Comparison of ENCODE assay signal across 12 cellular contexts in the genomic region with DNA sequence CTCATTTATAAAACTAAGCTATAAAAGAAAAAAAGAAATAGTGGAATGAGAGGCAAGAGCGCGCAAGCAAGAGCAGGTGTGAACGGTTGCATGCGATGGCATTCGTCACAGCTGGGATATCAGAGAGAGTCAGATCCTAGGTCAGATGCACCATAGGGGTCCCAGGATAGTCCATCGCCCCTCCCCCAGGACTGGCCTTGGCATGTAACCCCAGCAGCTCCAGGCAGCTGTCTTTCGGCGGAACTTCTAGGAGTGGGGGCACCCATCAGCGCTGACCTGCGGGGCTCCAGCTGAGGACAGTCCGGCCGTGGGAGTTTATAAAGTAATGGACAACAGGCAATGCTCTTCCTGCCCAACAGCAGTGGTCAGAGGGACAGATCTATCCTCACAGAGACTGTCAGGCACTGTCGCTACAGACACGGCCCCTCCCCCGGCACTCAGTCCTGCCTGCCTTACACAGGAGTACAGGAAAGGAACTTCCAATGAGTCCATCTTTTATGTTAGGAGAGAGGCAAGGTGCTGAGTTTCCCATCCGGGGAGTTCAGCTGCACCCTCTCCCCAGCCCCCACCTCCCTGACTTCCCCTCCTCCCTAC. TPM values are rescaled to one million over a fixed set of nuclear protein-coding genes. Genes with fewer than 3 reads are reported as not detected.
A peak's percentile ranks its signal among the peaks of the same experiment; 100 is the strongest.
DNase-seq lines count a peak whose midpoint lies in the region; ATAC-seq, FAIRE-seq and TF ChIP-seq lines count a peak whose summit lies in the region.
"Had no signal": no experiment of that assay in that cellular context is flagged by ENCODE, and none has a peak within 500 bp of the region (broad histone marks: within the 10 kb centered on the region; RNA-seq: fewer than 3 reads in every experiment).

No MANE protein-coding gene starts in this region.

- H4K8ac ChIP-seq in mesendoderm (ENCODE audit: low read depth, low read length): no peak overlapping the region

- no peaks in the 10 kb centered on the region for H3K36me3 ChIP-seq in mesendoderm (ENCODE audit: control insufficient read depth, insufficient read depth, low read length)

- H3K4ac ChIP-seq in mesendoderm (ENCODE audit: low read depth, low read length): no peak overlapping the region

- peaks cover 35% of the 10 kb centered on the region for H3K4me1 Mint-ChIP-seq in activated naive CD8-positive, alpha-beta T cell treated with anti-CD3 and anti-CD28 coated beads, Interleukin-2, amount 10 ng/mL, durations not matched to agents 7 days and 5 days

- H3K4me3 Mint-ChIP-seq in activated naive CD8-positive, alpha-beta T cell treated with anti-CD3 and anti-CD28 coated beads, Interleukin-2, amount 10 ng/mL, durations not matched to agents 7 days and 5 days: peak overlapping the region; percentile 80
- H3K4me3 Mint-ChIP-seq: natural killer cell had no signal

- no peak overlapping the region for H3K9ac ChIP-seq in mesendoderm (ENCODE audit: low read length)

- no peak overlapping the region for H3K23ac ChIP-seq in mesendoderm (ENCODE audit: low read length)

- H2BK15ac ChIP-seq in mesendoderm (replicated peaks; ENCODE audit: low read depth): no peak overlapping the region

- H3K4me1 ChIP-seq in mesendoderm (ENCODE audit: control insufficient read depth, low read depth, low read length): no peaks in the 10 kb centered on the region

- H3K79me2 ChIP-seq in mesendoderm (ENCODE audit: control insufficient read depth, insufficient read depth, low read length): no peaks in the 10 kb centered on the region

- H3K4me2 ChIP-seq in mesendoderm (ENCODE audit: low read length): peak overlapping the region; percentile 4

- no peak overlapping the region for H2BK120ac ChIP-seq in mesendoderm (ENCODE audit: low read depth, low read length)

- peak overlapping the region; percentile 8 for H3K27ac Mint-ChIP-seq in activated naive CD8-positive, alpha-beta T cell treated with anti-CD3 and anti-CD28 coated beads, Interleukin-2, amount 10 ng/mL, durations not matched to agents 7 days and 5 days
- H3K27ac Mint-ChIP-seq: natural killer cell had no signal

- ATAC-seq in activated naive CD8-positive, alpha-beta T cell treated with anti-CD3 and anti-CD28 coated beads, Interleukin-2, amount 10 ng/mL, durations not matched to agents 7 days and 5 days (ENCODE audit: low read depth): no peak
- ATAC-seq: HCT116 had no signal

- TF ChIP-seq POLR2A in GM12892 (IDR thresholded peaks at IDR 0.05; ENCODE audit: low read depth, low read length): no peak

- H3K27ac ChIP-seq in mesendoderm (ENCODE audit: low read depth, low read length): no peak overlapping the region

- no peak overlapping the region for H3K4me3 ChIP-seq in mesendoderm (ENCODE audit: low read length)

- no peak for TF ChIP-seq CTCF in D721Med (IDR thresholded peaks at IDR 0.05; ENCODE audit: insufficient read depth, missing control alignments)

- H3K18ac ChIP-seq in mesendoderm (ENCODE audit: low read length): no peak overlapping the region

- POLR2A ChIA-PET in activated naive CD8-positive, alpha-beta T cell treated with anti-CD3 and anti-CD28 coated beads, Interleukin-2, amount 10 ng/mL, durations not matched to agents 7 days and 5 days (lab: Charles Lee): no interaction called here

- peak; percentile 5 for DNase-seq in stimulated activated CD4-positive, alpha-beta T cell treated with anti-CD3 and anti-CD28 coated beads, Interleukin-4, amount 100 ng/mL, for 24 hours
- no peak for DNase-seq in stimulated activated CD4-positive, alpha-beta T cell treated with anti-CD3 and anti-CD28 coated beads, Interleukin-2, amount 100 ng/mL, for 24 hours
- DNase-seq in activated naive CD8-positive, alpha-beta T cell treated with anti-CD3 and anti-CD28 coated beads, Interleukin-2, amount 10 ng/mL, durations not matched to agents 7 days and 5 days: no peak
- peak; percentile 42 for DNase-seq in mesendoderm
- no peak for DNase-seq in globus pallidus (ENCODE audit: low spot score)
- DNase-seq in GM12892 (ENCODE audit: insufficient read length): no peak
- no peak for DNase-seq in D721Med (ENCODE audit: insufficient read length, low spot score)
- DNase-seq: activated CD4-positive, CD25-positive, alpha-beta regulatory T cell treated with anti-CD3 and anti-CD28 coated beads, Interleukin-2, amount 50 U/mL, for 72 hours; natural killer cell; NCI-H1105; OCI-M1 had no signal

- peaks cover 2% of the 10 kb centered on the region for H3K36me3 Mint-ChIP-seq in activated naive CD8-positive, alpha-beta T cell treated with anti-CD3 and anti-CD28 coated beads, Interleukin-2, amount 10 ng/mL, durations not matched to agents 7 days and 5 days

- peaks cover 45% of the 10 kb centered on the region for H3K27me3 Mint-ChIP-seq in activated naive CD8-positive, alpha-beta T cell treated with anti-CD3 and anti-CD28 coated beads, Interleukin-2, amount 10 ng/mL, durations not matched to agents 7 days and 5 days

- no CpG with 5 or more reads among the region's 16 CpGs for WGBS in mesendoderm (ENCODE audit: extremely low coverage, insufficient coverage, low lambda C conversion rate)

- peaks cover 5% of the 10 kb centered on the region for H3K9me3 Mint-ChIP-seq in activated naive CD8-positive, alpha-beta T cell treated with anti-CD3 and anti-CD28 coated beads, Interleukin-2, amount 10 ng/mL, durations not matched to agents 7 days and 5 days

- H3K27me3 ChIP-seq in mesendoderm (ENCODE audit: insufficient read depth, low read length, poor library complexity): peaks cover 4% of the 10 kb centered on the region

- H3K79me1 ChIP-seq in mesendoderm (ENCODE audit: low read length): no peaks in the 10 kb centered on the region

- FAIRE-seq in GM12892 (lab: Jason Lieb, UNC) (no peak), D721Med (lab: Jason Lieb, UNC) (no peak)

- no peak overlapping the region for H2BK5ac ChIP-seq in mesendoderm (ENCODE audit: low read length)

- H3K56ac ChIP-seq in mesendoderm (ENCODE audit: low read length): no peak overlapping the region

- no peak overlapping the region for H2AK5ac ChIP-seq in mesendoderm (ENCODE audit: low read length)

- no peak overlapping the region for H4K5ac ChIP-seq in mesendoderm (ENCODE audit: low read length)

RNA-seq across cellular contexts. Expression of a gene that starts 1.4 kb away (rescaled TPM):
- total RNA-seq in activated naive CD8-positive, alpha-beta T cell treated with anti-CD3 and anti-CD28 coated beads, Interleukin-2, amount 10 ng/mL, durations not matched to agents 7 days and 5 days: under 1 TPM; 0.36 to 0.62 TPM
- 0.04 TPM for polyA plus RNA-seq in mesendoderm (2013, experiment 1 of 2)
- polyA plus RNA-seq in mesendoderm (2013, experiment 2 of 2): 0.03 TPM
- polyA plus RNA-seq in GM12892 (2012; ENCODE audit: missing spikeins): not detected
- total RNA-seq: natural killer cell had no signal

Comparison
In these comparisons a context has a peak if more than half of its experiments do, and no peak if none do; other contexts are left out.
1. DNase-seq: peak in stimulated activated CD4-positive, alpha-beta T cell treated with anti-CD3 and anti-CD28 coated beads, Interleukin-4, amount 100 ng/mL, for 24 hours (single experiment) and mesendoderm (single experiment); none in stimulated activated CD4-positive, alpha-beta T cell treated with anti-CD3 and anti-CD28 coated beads, Interleukin-2, amount 100 ng/mL, for 24 hours (0 of 2), activated naive CD8-positive, alpha-beta T cell treated with anti-CD3 and anti-CD28 coated beads, Interleukin-2, amount 10 ng/mL, durations not matched to agents 7 days and 5 days (single experiment), globus pallidus (single experiment), GM12892 (single experiment) and D721Med (single experiment).